ENCODE assay signal across 26 cellular contexts in genomic region chr18:67924656-67925055, GRCh38.
"Had no signal": no experiment of that assay in that cellular context is flagged by ENCODE, and none has a peak within 500 bp of the region (broad histone marks: within the 10 kb centered on the region; RNA-seq: fewer than 3 reads in every experiment).

No MANE protein-coding gene starts in this region.

- H3K27me3 Mint-ChIP-seq: memory B cell; natural killer cell treated with Interleukin-12 subunit alpha and Interleukin-12 subunit beta and Interleukin-15 and Interleukin-18, amount 100 ng/mL, for 72 hours; progenitor cell of endocrine pancreas; stimulated activated memory B cell treated with anti-CD40 and anti-IgM and Interleukin-4, amounts not matched to agents 10 μg/mL and 1 μg/mL and 100 μg/mL, for 72 hours; stimulated activated naive CD8-positive, alpha-beta T cell treated with anti-CD3 and anti-CD28 coated beads, Interleukin-15, amount 100 ng/mL, for 72 hours; type B pancreatic cell had no signal

- H3K27ac Mint-ChIP-seq: immature natural killer cell; memory B cell; naive thymus-derived CD4-positive, alpha-beta T cell; natural killer cell treated with Interleukin-12 subunit alpha and Interleukin-12 subunit beta and Interleukin-15 and Interleukin-18, amount 100 ng/mL, for 72 hours; progenitor cell of endocrine pancreas; stimulated activated memory B cell treated with anti-CD40 and anti-IgM and Interleukin-4, amounts not matched to agents 10 μg/mL and 1 μg/mL and 100 μg/mL, for 72 hours; stimulated activated naive CD8-positive, alpha-beta T cell treated with anti-CD3 and anti-CD28 coated beads, Interleukin-15, amount 100 ng/mL, for 72 hours; type B pancreatic cell had no signal

- H3K27ac ChIP-seq: left ventricle myocardium inferior, ovary, right atrium auricular region, right lobe of liver, tibial nerve, uterus had no signal

- FAIRE-seq: islet of Langerhans had no signal

- H3K27me3 ChIP-seq: ovary, right atrium auricular region, right lobe of liver, tibial nerve had no signal

- H3K4me1 ChIP-seq: left ventricle myocardium inferior, right atrium auricular region, right lobe of liver, tibial nerve, uterus had no signal

- H3K4me3 Mint-ChIP-seq: immature natural killer cell; memory B cell; naive thymus-derived CD4-positive, alpha-beta T cell; natural killer cell treated with Interleukin-12 subunit alpha and Interleukin-12 subunit beta and Interleukin-15 and Interleukin-18, amount 100 ng/mL, for 72 hours; stimulated activated memory B cell treated with anti-CD40 and anti-IgM and Interleukin-4, amounts not matched to agents 10 μg/mL and 1 μg/mL and 100 μg/mL, for 72 hours; stimulated activated naive CD8-positive, alpha-beta T cell treated with anti-CD3 and anti-CD28 coated beads, Interleukin-15, amount 100 ng/mL, for 72 hours; type B pancreatic cell had no signal

- H3K4me1 Mint-ChIP-seq: immature natural killer cell; memory B cell; naive thymus-derived CD4-positive, alpha-beta T cell; stimulated activated memory B cell treated with anti-CD40 and anti-IgM and Interleukin-4, amounts not matched to agents 10 μg/mL and 1 μg/mL and 100 μg/mL, for 72 hours; stimulated activated naive CD8-positive, alpha-beta T cell treated with anti-CD3 and anti-CD28 coated beads, Interleukin-15, amount 100 ng/mL, for 72 hours had no signal

- H3K36me3 Mint-ChIP-seq: immature natural killer cell; memory B cell; naive thymus-derived CD4-positive, alpha-beta T cell; natural killer cell treated with Interleukin-12 subunit alpha and Interleukin-12 subunit beta and Interleukin-15 and Interleukin-18, amount 100 ng/mL, for 72 hours; stimulated activated memory B cell treated with anti-CD40 and anti-IgM and Interleukin-4, amounts not matched to agents 10 μg/mL and 1 μg/mL and 100 μg/mL, for 72 hours; type B pancreatic cell had no signal

- H3K36me3 ChIP-seq: left ventricle myocardium inferior, ovary, right atrium auricular region, right lobe of liver, tibial nerve, uterus had no signal

- H3K4me2 ChIP-seq: smooth muscle cell had no signal

- H3K9me3 Mint-ChIP-seq: stimulated activated naive CD8-positive, alpha-beta T cell treated with anti-CD3 and anti-CD28 coated beads, Interleukin-15, amount 100 ng/mL, for 72 hours; type B pancreatic cell had no signal

- H3K9me3 ChIP-seq: mucosa of descending colon, ovary, right atrium auricular region, right lobe of liver, tibial nerve, uterus had no signal

- H3K4me3 ChIP-seq: left ventricle myocardium inferior, lung, mucosa of descending colon, ovary, right atrium auricular region, right lobe of liver, smooth muscle cell, tibial nerve, uterus had no signal

- DNase-seq: hypothalamus; immature natural killer cell; left ventricle myocardium inferior; midbrain; mucosa of descending colon; naive thymus-derived CD4-positive, alpha-beta T cell; ovary; right lobe of liver; stimulated activated CD4-positive, alpha-beta T cell treated with anti-CD3 and anti-CD28 coated beads, Interleukin-1b, Interleukin-23, amount 100 ng/mL, for 48 hours; stimulated activated CD4-positive, alpha-beta T cell treated with anti-CD3 and anti-CD28 coated beads, Interleukin-2, amount 100 ng/mL, for 48 hours; stimulated activated CD4-positive, alpha-beta T cell treated with anti-CD3 and anti-CD28 coated beads, Interleukin-4, amount 100 ng/mL, for 4 hours; stimulated activated CD8-positive, alpha-beta memory T cell treated with anti-CD3 and anti-CD28 coated beads, Interleukin-4, amount 100 ng/mL, for 48 hours; stimulated activated naive CD4-positive, alpha-beta T cell treated with Interleukin-2 at 50 U/mL for 16 hours; stimulated activated naive CD8-positive, alpha-beta T cell treated with anti-CD3 and anti-CD28 coated beads, Interleukin-15, amount 100 ng/mL, for 72 hours; substantia nigra; uterus had no signal
